1 cellular context compared by ENCODE assay signal in the genomic region with DNA sequence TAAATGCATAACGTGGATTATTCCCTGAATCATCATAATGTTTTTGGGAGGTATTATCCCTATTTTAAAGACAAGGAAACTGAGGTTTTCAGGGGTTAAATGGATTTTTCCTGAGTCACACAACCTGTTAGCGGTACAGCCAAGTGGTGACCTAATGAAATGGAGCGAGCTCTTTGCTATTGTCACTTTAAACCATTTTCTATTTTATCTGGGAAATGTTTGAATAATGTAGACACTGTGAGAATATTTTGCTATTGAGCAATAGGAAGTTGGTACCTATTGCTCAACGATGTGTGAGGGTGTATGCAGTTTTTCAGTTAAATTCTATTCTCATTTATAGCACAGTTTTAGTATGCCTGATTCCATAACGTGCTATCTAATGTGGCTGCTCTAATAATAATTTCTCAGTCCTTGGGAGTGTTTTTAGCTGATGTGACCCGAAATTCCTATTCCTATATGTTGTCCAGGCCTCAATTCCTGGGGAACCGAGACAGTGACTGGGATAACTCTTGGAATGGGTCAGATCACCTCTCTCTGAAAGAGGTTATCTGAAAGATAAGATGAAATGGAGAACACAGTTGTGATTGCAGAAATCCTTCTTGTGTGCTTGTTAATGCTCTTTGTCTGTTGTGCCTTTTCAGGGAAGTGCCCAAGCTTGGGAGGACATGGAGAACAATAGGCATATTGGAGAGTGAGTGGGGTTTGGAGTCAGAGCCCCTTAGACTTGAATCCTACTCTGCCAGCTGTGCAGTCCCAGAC.
TF ChIP-seq lines count a peak whose summit lies in the region.

No MANE protein-coding gene starts in this region.

TF ChIP-seq in liver, 16 proteins besides CTCF, POLR2A, EP300 and RAD21 (continued from another document):
- TF ChIP-seq, protein P1, sequence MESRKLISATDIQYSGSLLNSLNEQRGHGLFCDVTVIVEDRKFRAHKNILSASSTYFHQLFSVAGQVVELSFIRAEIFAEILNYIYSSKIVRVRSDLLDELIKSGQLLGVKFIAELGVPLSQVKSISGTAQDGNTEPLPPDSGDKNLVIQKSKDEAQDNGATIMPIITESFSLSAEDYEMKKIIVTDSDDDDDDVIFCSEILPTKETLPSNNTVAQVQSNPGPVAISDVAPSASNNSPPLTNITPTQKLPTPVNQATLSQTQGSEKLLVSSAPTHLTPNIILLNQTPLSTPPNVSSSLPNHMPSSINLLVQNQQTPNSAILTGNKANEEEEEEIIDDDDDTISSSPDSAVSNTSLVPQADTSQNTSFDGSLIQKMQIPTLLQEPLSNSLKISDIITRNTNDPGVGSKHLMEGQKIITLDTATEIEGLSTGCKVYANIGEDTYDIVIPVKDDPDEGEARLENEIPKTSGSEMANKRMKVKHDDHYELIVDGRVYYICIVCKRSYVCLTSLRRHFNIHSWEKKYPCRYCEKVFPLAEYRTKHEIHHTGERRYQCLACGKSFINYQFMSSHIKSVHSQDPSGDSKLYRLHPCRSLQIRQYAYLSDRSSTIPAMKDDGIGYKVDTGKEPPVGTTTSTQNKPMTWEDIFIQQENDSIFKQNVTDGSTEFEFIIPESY (IDR thresholded peaks at IDR 0.05), result no peak
- TF ChIP-seq FOXA2 (IDR thresholded peaks at IDR 0.05) (no peak), HNF4G (IDR thresholded peaks at IDR 0.05) (no peak), SP1 (IDR thresholded peaks at IDR 0.05) (no peak), NR2F2 (IDR thresholded peaks at IDR 0.05) (no peak), YY1 (IDR thresholded peaks at IDR 0.05) (peak; percentile 53), GABPA (IDR thresholded peaks at IDR 0.05 in 1 of 2, conservative IDR thresholded peaks at IDR 0.05 in 1 of 2) (peak in 1 of 2 donors; percentile 25), JUND (IDR thresholded peaks at IDR 0.05) (peak in 1 of 2 donors; percentile 42)
